Comparison of ENCODE assay signal across 15 cellular contexts in genomic region chr11:61337706-61338268, GRCh38.
"Had no signal": no experiment of that assay in that cellular context is flagged by ENCODE, and none has a peak within 500 bp of the region (broad histone marks: within the 10 kb centered on the region; RNA-seq: fewer than 3 reads in every experiment).

No MANE protein-coding gene starts in this region.

- H3K4me2 ChIP-seq: smooth muscle cell had no signal

- H3K27me3 Mint-ChIP-seq: natural killer cell treated with Interleukin-12 subunit alpha and Interleukin-12 subunit beta and Interleukin-15 and Interleukin-18, amount 100 ng/mL, for 72 hours; type B pancreatic cell had no signal

- H3K4me3 Mint-ChIP-seq: mesothelial cell of epicardium; natural killer cell treated with Interleukin-12 subunit alpha and Interleukin-12 subunit beta and Interleukin-15 and Interleukin-18, amount 100 ng/mL, for 72 hours had no signal

- H3K9me3 Mint-ChIP-seq: mesothelial cell of epicardium; natural killer cell treated with Interleukin-12 subunit alpha and Interleukin-12 subunit beta and Interleukin-15 and Interleukin-18, amount 100 ng/mL, for 72 hours; type B pancreatic cell had no signal

- ATAC-seq: natural killer cell treated with Interleukin-12 subunit alpha and Interleukin-12 subunit beta and Interleukin-15 and Interleukin-18, amount 100 ng/mL, for 72 hours; right cardiac atrium; stimulated activated naive CD8-positive, alpha-beta T cell treated with anti-CD3 and anti-CD28 coated beads, Interleukin-15, Interleukin-2, amounts not matched to agents 100 U/mL and 50 U/mL, for 24 hours had no signal

- DNase-seq: cortex of kidney; foreskin melanocyte; head of caudate nucleus; hypothalamus; kidney glomerular epithelial cell; posterior cingulate gyrus; right cardiac atrium; stimulated activated CD4-positive, alpha-beta T cell treated with anti-CD3 and anti-CD28 coated beads, Interleukin-2, amount 100 ng/mL, for 48 hours; stimulated activated naive CD8-positive, alpha-beta T cell treated with anti-CD3 and anti-CD28 coated beads, Interleukin-15, Interleukin-2, amounts not matched to agents 100 U/mL and 50 U/mL, for 24 hours; thyroid gland had no signal

- H3K27me3 ChIP-seq: suprapubic skin, thyroid gland had no signal

- H3K27ac ChIP-seq: suprapubic skin, thyroid gland had no signal

- H3K36me3 Mint-ChIP-seq: natural killer cell treated with Interleukin-12 subunit alpha and Interleukin-12 subunit beta and Interleukin-15 and Interleukin-18, amount 100 ng/mL, for 72 hours; type B pancreatic cell had no signal

- H3K4me3 ChIP-seq: smooth muscle cell, suprapubic skin, thyroid gland had no signal

- H3K9me3 ChIP-seq: suprapubic skin, thyroid gland had no signal
